In genomic region chr10:79384773-79385391, GRCh38 we compare ENCODE assay signal across 1 cellular context.
TF ChIP-seq lines count a peak whose summit lies in the region.

No MANE protein-coding gene starts in this region.

TF ChIP-seq in K562, 482 proteins besides CTCF, POLR2A, EP300 and RAD21:
- TF ChIP-seq ZNF263 (CRISPR knock-in tag; IDR thresholded peaks at IDR 0.05; ENCODE audit: borderline replicate concordance) (0 out of 2 replicates have a peak, but pooled peaks have one; percentile 16), ELK1 (CRISPR knock-in tag; IDR thresholded peaks at IDR 0.05) (no peak), ZNF589 (CRISPR knock-in tag; IDR thresholded peaks at IDR 0.05; ENCODE audit: low read depth) (no peak), RBFOX2 (IDR thresholded peaks at IDR 0.05; ENCODE audit: low read depth, low read length) (no peak), POLR3G (IDR thresholded peaks at IDR 0.05; ENCODE audit: extremely low read depth, insufficient read length, insufficient replicate concordance) (no peak), ZNF592 (IDR thresholded peaks at IDR 0.05) (no peak)
